Comparison of ENCODE assay signal across 1 cellular context in genomic region chr1:173267453-173267945, GRCh38.
TF ChIP-seq lines count a peak whose summit lies in the region.

No MANE protein-coding gene starts in this region.

TF ChIP-seq in GM23338, 12 proteins besides CTCF, POLR2A, EP300 and RAD21 (continued from another document):
- TF ChIP-seq ZNF462 (CRISPR knock-in tag; IDR thresholded peaks at IDR 0.05), result no peak
- TF ChIP-seq ETS1 (IDR thresholded peaks at IDR 0.05), result no peak
- no peak for TF ChIP-seq STAT1 (IDR thresholded peaks at IDR 0.05; ENCODE audit: unreplicated experiment)
- TF ChIP-seq EZH2phosphoT487 (IDR thresholded peaks at IDR 0.05; ENCODE audit: unreplicated experiment), result no peak
- TF ChIP-seq JUNB (IDR thresholded peaks at IDR 0.05; ENCODE audit: unreplicated experiment), result no peak
TF ChIP-seq in GM23338: peak in this region for 0.
